Comparison of ENCODE assay signal across 15 cellular contexts in genomic region chr4:7902101-7902553, GRCh38. TPM values are rescaled to one million over a fixed set of nuclear protein-coding genes. Genes with fewer than 3 reads are reported as not detected.
DNase-seq lines count a peak whose midpoint lies in the region; ATAC-seq and TF ChIP-seq lines count a peak whose summit lies in the region.
"Had no signal": no experiment of that assay in that cellular context is flagged by ENCODE, and none has a peak within 500 bp of the region (broad histone marks: within the 10 kb centered on the region; RNA-seq: fewer than 3 reads in every experiment).

No MANE protein-coding gene starts in this region.

- peak; percentile 89 for DNase-seq in DMS 273 treated with DMSO at 0.1 percent for 48 hours (lab: John Stamatoyannopoulos, UW)
- peak; percentile 21 for DNase-seq in NCI-H2227 treated with DMSO at 0.1 percent for 48 hours (lab: John Stamatoyannopoulos, UW)
- no peak for DNase-seq in chondrocyte (ENCODE audit: low spot score)
- DNase-seq in neural progenitor cell (ENCODE audit: low spot score), result peak; percentile 11
- DNase-seq in stimulated activated CD4-positive, alpha-beta T cell treated with anti-CD3 and anti-CD28 coated beads, Interleukin-2, amount 100 ng/mL, for 48 hours, result no peak
- DNase-seq in DMS53 treated with DMSO at 0.1 percent for 48 hours (lab: John Stamatoyannopoulos, UW; ENCODE audit: unreplicated experiment), result no peak
- no peak for DNase-seq in stomach
- no peak for DNase-seq in left ventricle myocardium superior
- DNase-seq: activated CD8-positive, alpha-beta memory T cell treated with anti-CD3 and anti-CD28 coated beads, Interleukin-2, amount 50 U/mL, for 48 hours; adrenal gland; cortex of kidney; EL; mammary epithelial cell; stimulated activated CD4-positive, alpha-beta T cell treated with anti-CD3 and anti-CD28 coated beads, Interleukin-1b, Interleukin-23, amount 100 ng/mL, for 48 hours had no signal

- H3K4me3 Mint-ChIP-seq in chondrocyte (ENCODE audit: unreplicated experiment), result no peak overlapping the region
- H3K4me3 Mint-ChIP-seq in neural progenitor cell, result no peak overlapping the region
- H3K4me3 Mint-ChIP-seq: IgD-negative memory B cell had no signal

- peaks cover 92% of the 10 kb centered on the region for H3K4me1 Mint-ChIP-seq in chondrocyte (ENCODE audit: low read depth)
- H3K4me1 Mint-ChIP-seq in neural progenitor cell, result peaks cover 73% of the 10 kb centered on the region

- peak overlapping the region; percentile 26 for H3K4me2 ChIP-seq in neural progenitor cell

- TF ChIP-seq CTCF in chondrocyte (IDR thresholded peaks at IDR 0.05), result no peak
- no peak for TF ChIP-seq CTCF in neural progenitor cell (IDR thresholded peaks at IDR 0.05)
- no peak for TF ChIP-seq CTCF in stomach (IDR thresholded peaks at IDR 0.05)

- no peak overlapping the region for H3K9ac ChIP-seq in neural progenitor cell

- no peaks in the 10 kb centered on the region for H3K9me3 ChIP-seq in neural progenitor cell (ENCODE audit: low read depth)
- H3K9me3 ChIP-seq in stomach, result no peaks in the 10 kb centered on the region
- H3K9me3 ChIP-seq: adrenal gland had no signal

- no peaks in the 10 kb centered on the region for H3K27me3 ChIP-seq in neural progenitor cell
- no peaks in the 10 kb centered on the region for H3K27me3 ChIP-seq in stomach
- H3K27me3 ChIP-seq: adrenal gland had no signal

- H3K36me3 ChIP-seq in neural progenitor cell (no peaks in the 10 kb centered on the region), stomach (no peaks in the 10 kb centered on the region)
- H3K36me3 ChIP-seq: adrenal gland had no signal

- H3K36me3 Mint-ChIP-seq in chondrocyte (ENCODE audit: low read depth) (no peaks in the 10 kb centered on the region), neural progenitor cell (no peaks in the 10 kb centered on the region)
- H3K36me3 Mint-ChIP-seq: IgD-negative memory B cell had no signal

- peaks cover 20% of the 10 kb centered on the region for H4K20me1 ChIP-seq in neural progenitor cell (ENCODE audit: low read depth)

- intact Hi-C loops in stomach (cut with DNase I; ENCODE audit: low total_unique reads), result no loop called here
- intact Hi-C loops in left ventricle myocardium superior (cut with micrococcal nuclease), result no loop called here

- no peak for ATAC-seq in left ventricle myocardium superior

- H3F3A ChIP-seq in neural progenitor cell (ENCODE audit: low read depth), result no peaks in the 10 kb centered on the region

- H3K4me1 ChIP-seq in neural progenitor cell (peaks cover 52% of the 10 kb centered on the region), stomach (peaks cover 20 to 87% (median 52%) of the 10 kb centered on the region in 4 donors)

- H3K79me2 ChIP-seq in neural progenitor cell (ENCODE audit: low read depth), result peaks cover 2% of the 10 kb centered on the region

- TF ChIP-seq POLR2A in stomach (IDR thresholded peaks at IDR 0.05), result no peak

- H3K27me3 Mint-ChIP-seq in chondrocyte (ENCODE audit: low read depth) (no peaks in the 10 kb centered on the region), neural progenitor cell (ENCODE audit: insufficient read depth, low read depth) (peaks cover 2% of the 10 kb centered on the region)

- no peak overlapping the region for H2AFZ ChIP-seq in neural progenitor cell (replicated peaks)

- H3K9me3 Mint-ChIP-seq in chondrocyte (ENCODE audit: low read depth), result no peaks in the 10 kb centered on the region
- H3K9me3 Mint-ChIP-seq in neural progenitor cell, result no peaks in the 10 kb centered on the region

- H3K27ac Mint-ChIP-seq in chondrocyte (ENCODE audit: unreplicated experiment), result peak overlapping the region; percentile 100
- H3K27ac Mint-ChIP-seq in neural progenitor cell, result peak overlapping the region; percentile 87

- TF ChIP-seq EP300 in stomach (IDR thresholded peaks at IDR 0.05), result no peak

- WGBS in stomach, 5 donors, result 65 to 80% (median 79%) methylated on average over 7 of the region's 7 CpGs

- no peak overlapping the region for H3K4me3 ChIP-seq in neural progenitor cell
- no peak overlapping the region for H3K4me3 ChIP-seq in stomach
- H3K4me3 ChIP-seq: adrenal gland had no signal

- H3K27ac ChIP-seq in neural progenitor cell (no peak overlapping the region), stomach (peak overlapping the region in 2 of 5 donors; percentile 4 to 73)

RNA-seq across cellular contexts. Expression of gene AFAP1, which starts 37.5 kb away (rescaled TPM):
- total RNA-seq in chondrocyte (107 to 119 TPM (median 118 TPM) in 3 replicates), neural progenitor cell (ENCODE audit: low replicate concordance) (6.7 and 8.2 TPM in 2 replicates), stomach (10 to 100 TPM in 4 of 5 donors, 1 to 10 TPM in 1; 7.6 to 88.9 (median 22.2) TPM), left ventricle myocardium superior (7.7 TPM)
- polyA plus RNA-seq in stomach, result 1 to 10 TPM; 4.1 to 5.4 (median 5.3) TPM

Comparison
In these comparisons a context has a peak if more than half of its experiments do, and no peak if none do; other contexts are left out.
1. DNase-seq: peak in DMS 273 treated with DMSO at 0.1 percent for 48 hours (single experiment), NCI-H2227 treated with DMSO at 0.1 percent for 48 hours (single experiment) and neural progenitor cell (single experiment); none in chondrocyte (single experiment), stimulated activated CD4-positive, alpha-beta T cell treated with anti-CD3 and anti-CD28 coated beads, Interleukin-2, amount 100 ng/mL, for 48 hours (0 of 2), DMS53 treated with DMSO at 0.1 percent for 48 hours (single experiment), stomach (single experiment) and left ventricle myocardium superior (single experiment).